Comparison of ENCODE assay signal across 8 cellular contexts in the genomic region with DNA sequence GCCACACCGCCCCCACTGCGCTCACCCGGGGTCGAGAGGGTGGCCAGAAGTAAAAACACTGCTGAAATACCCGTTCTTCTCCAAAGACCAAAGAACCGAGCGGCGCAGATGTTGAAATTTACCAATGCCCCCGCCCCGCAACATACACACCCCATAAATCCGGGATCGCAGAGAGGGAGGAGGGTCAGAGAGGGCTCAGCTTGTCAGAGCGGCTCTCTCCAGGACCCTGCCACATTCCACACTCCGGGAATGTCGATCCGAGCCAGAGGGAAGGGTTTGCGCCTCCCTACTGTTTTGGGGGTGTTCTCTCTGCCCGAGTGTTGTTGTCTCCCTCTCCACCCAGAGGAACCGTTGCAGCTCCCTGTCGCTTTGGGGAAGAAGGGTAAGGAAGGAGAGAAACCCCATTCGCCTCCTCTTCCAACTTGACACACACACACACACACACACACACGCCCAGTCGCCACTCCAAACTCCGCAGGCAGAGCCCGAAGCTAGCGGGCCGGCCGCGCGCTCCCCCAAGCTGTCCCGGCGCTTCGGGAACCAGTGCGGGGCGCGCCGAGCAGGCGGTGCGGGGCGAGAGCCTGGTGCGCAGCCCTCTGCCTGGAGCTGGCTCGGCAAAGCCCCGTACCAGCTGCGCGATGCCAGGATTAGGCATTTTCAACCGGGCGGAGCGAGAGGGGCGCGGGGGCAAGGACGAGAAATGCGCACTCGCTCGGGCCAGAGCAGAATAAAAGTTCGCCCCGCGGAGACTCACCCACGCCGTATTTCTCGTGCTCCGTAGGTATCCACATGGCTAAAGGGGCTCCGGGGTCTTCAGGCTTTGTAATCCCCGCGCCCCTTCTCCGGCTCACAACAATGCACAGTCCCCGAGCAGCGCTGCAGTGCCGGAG. TPM values are rescaled to one million over a fixed set of nuclear protein-coding genes. Genes with fewer than 3 reads are reported as not detected.
DNase-seq lines count a peak whose midpoint lies in the region; ATAC-seq and TF ChIP-seq lines count a peak whose summit lies in the region.

No MANE protein-coding gene starts in this region.

- no peaks in the 10 kb centered on the region for H3K9me3 Mint-ChIP-seq in CD4-positive, alpha-beta T cell

- H3K4me1 ChIP-seq in adrenal gland (replicated peaks in 1 of 2) (peaks cover 6 to 7% of the 10 kb centered on the region in 2 donors), parathyroid adenoma (no peaks in the 10 kb centered on the region)

- H3K4me2 ChIP-seq in parathyroid adenoma (ENCODE audit: low read length), result peak overlapping the region; percentile 89

- H3K9ac ChIP-seq in parathyroid adenoma, result peak overlapping the region; percentile 41

- H3K27ac ChIP-seq in CD4-positive, alpha-beta T cell (ENCODE audit: low read depth, low read length), result no peak overlapping the region
- peak overlapping the region; percentile 93 for H3K27ac ChIP-seq in RWPE1
- peak overlapping the region; percentile 59 to 93 (median 78) for H3K27ac ChIP-seq in adrenal gland
- peak overlapping the region; percentile 64 for H3K27ac ChIP-seq in parathyroid adenoma

- ATAC-seq in CD4-positive, alpha-beta T cell (ENCODE audit: poor library complexity), result peak; percentile 7
- ATAC-seq in GM19328 (IDR thresholded peaks at IDR 0.05; ENCODE audit: unreplicated experiment) (peak; percentile 5), HG03439 (IDR thresholded peaks at IDR 0.05; ENCODE audit: unreplicated experiment) (peak; percentile 11), left cardiac atrium (peak; percentile 58 to 59)

- POLR2A ChIA-PET in CD4-positive, alpha-beta T cell (lab: Charles Lee), result interaction anchor here (0.6 to 3.6 kb wide), 4 partner anchors 17 to 913 kb away, joined by 3 to 35 read pairs (median 4); a partner anchor contains a TSS
- POLR2A ChIA-PET in RWPE1 (lab: Yijun Ruan, JAX; ENCODE audit: low non-redundant PET), result interaction anchor here (0.6 kb wide), 1 partner anchor 9 kb away, joined by 3 read pairs; no protein-coding TSS in a partner anchor

- CTCF ChIA-PET in CD4-positive, alpha-beta T cell (lab: Charles Lee), result interaction anchor here (1.2 to 1.4 kb wide), 2 partner anchors 8 to 247 kb away, joined by 3 read pairs; no protein-coding TSS in a partner anchor
- CTCF ChIA-PET in RWPE1 (lab: Yijun Ruan, JAX), result interaction anchor here (0.6 to 0.7 kb wide), 2 partner anchors 258 to 707 kb away, joined by 3 to 4 read pairs; no protein-coding TSS in a partner anchor

- H3K4me1 Mint-ChIP-seq in CD4-positive, alpha-beta T cell (ENCODE audit: low read depth), result peaks cover 49% of the 10 kb centered on the region

- in situ Hi-C loops in KBM-7 (cut with MboI; ENCODE audit: low pct_unique_long_range_greater_than_20kb, low sequenced_read_pairs), result no loop called here

- WGBS in adrenal gland, 4 donors, result 0 to 1% (median 0%) methylated on average over 18 to 68 of the region's 68 CpGs

- peak overlapping the region; percentile 91 for H3K27ac Mint-ChIP-seq in CD4-positive, alpha-beta T cell

- H3K4me3 Mint-ChIP-seq in CD4-positive, alpha-beta T cell, result peak overlapping the region; percentile 99

- DNase-seq in CD4-positive, alpha-beta T cell, result peak in 8 of 10 experiments; percentile 10 to 52 (median 17)
- DNase-seq in RWPE1 (ENCODE audit: low spot score) (peak; percentile 54), adrenal gland (peak; percentile 51 to 70 (median 66)), left cardiac atrium (peak; percentile 74), KBM-7 (no peak)

- H3K9me3 ChIP-seq in CD4-positive, alpha-beta T cell (ENCODE audit: control insufficient read depth, low read length), result no peaks in the 10 kb centered on the region
- H3K9me3 ChIP-seq in adrenal gland (replicated peaks in 1 of 3), result no peaks in the 10 kb centered on the region
- no peaks in the 10 kb centered on the region for H3K9me3 ChIP-seq in parathyroid adenoma (ENCODE audit: control insufficient read depth, low read length)

- H3K27me3 Mint-ChIP-seq in CD4-positive, alpha-beta T cell, result peaks cover 39% of the 10 kb centered on the region

- TF ChIP-seq POLR2A in adrenal gland (IDR thresholded peaks at IDR 0.05), result no peak

- intact Hi-C loops in CD4-positive, alpha-beta T cell (cut with DNase I, micrococcal nuclease), result loop anchor here (1.0 to 10.0 kb wide), 7 partner anchors 187 to 912 kb away; a partner anchor contains a TSS
- intact Hi-C loops in adrenal gland (cut with DNase I), result loop anchor here in 1 of 2 donors (10.0 kb wide), 1 partner anchor 179 kb away; no protein-coding TSS in a partner anchor
- intact Hi-C loops in left cardiac atrium (cut with DNase I), result loop anchor here in 1 of 2 donors (10.0 kb wide), 4 partner anchors 71 to 251 kb away; no protein-coding TSS in a partner anchor

- H2AFZ ChIP-seq in parathyroid adenoma, result peak overlapping the region; percentile 88

- H3K36me3 ChIP-seq in adrenal gland (replicated peaks in 1 of 2) (no peaks in the 10 kb centered on the region), parathyroid adenoma (ENCODE audit: control insufficient read depth, insufficient read depth, low read length) (no peaks in the 10 kb centered on the region)

- peak overlapping the region; percentile 17 to 80 (median 58) for H3K4me3 ChIP-seq in adrenal gland
- H3K4me3 ChIP-seq in parathyroid adenoma (ENCODE audit: low read depth, low read length), result peak overlapping the region; percentile 92

- H3K27me3 ChIP-seq in CD4-positive, alpha-beta T cell (ENCODE audit: control insufficient read depth, insufficient read depth, low read length), result peaks cover 38% of the 10 kb centered on the region
- no peaks in the 10 kb centered on the region for H3K27me3 ChIP-seq in adrenal gland
- no peaks in the 10 kb centered on the region for H3K27me3 ChIP-seq in parathyroid adenoma (ENCODE audit: control insufficient read depth, insufficient read depth, low read length)

- H3K79me2 ChIP-seq in parathyroid adenoma, result peaks cover 17% of the 10 kb centered on the region

- peaks cover 13% of the 10 kb centered on the region for H3K36me3 Mint-ChIP-seq in CD4-positive, alpha-beta T cell (ENCODE audit: low read depth)

- no peak for TF ChIP-seq CTCF in CD4-positive, alpha-beta T cell (IDR thresholded peaks at IDR 0.05)
- TF ChIP-seq CTCF in RWPE1 (conservative IDR thresholded peaks at IDR 0.05; ENCODE audit: low read depth) (no peak), adrenal gland (IDR thresholded peaks at IDR 0.05) (no peak), parathyroid adenoma (IDR thresholded peaks at IDR 0.05) (no peak)

RNA-seq across cellular contexts. Expression of a gene that starts 0.6 kb away (rescaled TPM):
- total RNA-seq in CD4-positive, alpha-beta T cell, result under 1 TPM; 0.31 to 0.38 TPM
- 10 to 100 TPM; 11.1 to 37.6 (median 23.2) TPM for total RNA-seq in adrenal gland
- polyA plus RNA-seq in adrenal gland, result 1 to 10 TPM; 6.2 to 9.2 (median 8.5) TPM
- 10 to 100 TPM; 17.1 to 19.3 TPM for total RNA-seq in left cardiac atrium

RNA-seq across cellular contexts. Expression of a gene that starts 0.9 kb away (rescaled TPM):
- 10 to 100 TPM; 21.6 to 22.5 TPM for total RNA-seq in CD4-positive, alpha-beta T cell
- 10 to 100 TPM; 12.6 to 28.9 (median 19.7) TPM for total RNA-seq in adrenal gland
- polyA plus RNA-seq in adrenal gland, result 10 to 100 TPM; 15.2 to 30.6 (median 16.3) TPM
- total RNA-seq in left cardiac atrium, result 10 to 100 TPM; 14.9 to 16.2 TPM

Comparison
In these comparisons a context has a peak if more than half of its experiments do, and no peak if none do; other contexts are left out.
1. ATAC-seq: peak in every context shown above with its lines; median percentile 58 in left cardiac atrium; 11 in HG03439; 7 in CD4-positive, alpha-beta T cell; 5 in GM19328.
2. RNA of a gene that starts 0.6 kb away (total RNA-seq): 11.1 to 37.6 TPM in adrenal gland and 17.1 to 19.3 TPM in left cardiac atrium; 0.31 to 0.38 TPM in CD4-positive, alpha-beta T cell; every median in the first group is over 4 times any median in the second.